14 cellular contexts compared by ENCODE assay signal in genomic region chr3:71536376-71536965, GRCh38. TPM values are rescaled to one million over a fixed set of nuclear protein-coding genes. Genes with fewer than 3 reads are reported as not detected.
DNase-seq lines count a peak whose midpoint lies in the region; ATAC-seq and TF ChIP-seq lines count a peak whose summit lies in the region.
"Had no signal": no experiment of that assay in that cellular context is flagged by ENCODE, and none has a peak within 500 bp of the region (broad histone marks: within the 10 kb centered on the region; RNA-seq: fewer than 3 reads in every experiment).

No MANE protein-coding gene starts in this region.

- intact Hi-C loops in MCF 10A (cut with micrococcal nuclease), result loop anchor here (2.0 to 5.0 kb wide), 2 partner anchors 34 to 44 kb away; no protein-coding TSS in a partner anchor
- intact Hi-C loops in lower leg skin (cut with DNase I; ENCODE audit: low total_unique reads), result no loop called here

- no peaks in the 10 kb centered on the region for H3K36me3 Mint-ChIP-seq in MCF 10A (ENCODE audit: insufficient read depth, unreplicated experiment)
- peaks cover 9% of the 10 kb centered on the region for H3K36me3 Mint-ChIP-seq in activated CD8-positive, alpha-beta T cell treated with anti-CD3 and anti-CD28 coated beads, Interleukin-2, amount 10 ng/mL, durations not matched to agents 7 days and 5 days (ENCODE audit: low read depth)

- H3K4me3 Mint-ChIP-seq in MCF 10A (ENCODE audit: unreplicated experiment), result peak overlapping the region; percentile 10
- no peak overlapping the region for H3K4me3 Mint-ChIP-seq in activated CD8-positive, alpha-beta T cell treated with anti-CD3 and anti-CD28 coated beads, Interleukin-2, amount 10 ng/mL, durations not matched to agents 7 days and 5 days
- H3K4me3 Mint-ChIP-seq: B cell had no signal

- TF ChIP-seq CTCF in AG04449 (IDR thresholded peaks at IDR 0.05; ENCODE audit: insufficient read depth, low read length, missing control alignments) (no peak), MCF 10A (IDR thresholded peaks at IDR 0.05; ENCODE audit: unreplicated experiment) (no peak), lower leg skin (IDR thresholded peaks at IDR 0.05) (no peak)

- no peaks in the 10 kb centered on the region for H3K27me3 Mint-ChIP-seq in MCF 10A (ENCODE audit: insufficient read depth, unreplicated experiment)
- H3K27me3 Mint-ChIP-seq in activated CD8-positive, alpha-beta T cell treated with anti-CD3 and anti-CD28 coated beads, Interleukin-2, amount 10 ng/mL, durations not matched to agents 7 days and 5 days (ENCODE audit: low read depth), result no peaks in the 10 kb centered on the region

- 83 to 85% methylated on average over 7 of the region's 7 CpGs for WGBS in lower leg skin, 2 donors

- ATAC-seq in HG02763 (IDR thresholded peaks at IDR 0.05; ENCODE audit: unreplicated experiment), result no peak
- no peak for ATAC-seq in GM18505 (IDR thresholded peaks at IDR 0.05; ENCODE audit: unreplicated experiment)
- no peak for ATAC-seq in activated CD8-positive, alpha-beta T cell treated with anti-CD3 and anti-CD28 coated beads, Interleukin-2, amount 10 ng/mL, durations not matched to agents 7 days and 5 days

- H3K4me1 Mint-ChIP-seq in MCF 10A (ENCODE audit: insufficient read depth, unreplicated experiment), result peaks cover 63% of the 10 kb centered on the region
- H3K4me1 Mint-ChIP-seq in activated CD8-positive, alpha-beta T cell treated with anti-CD3 and anti-CD28 coated beads, Interleukin-2, amount 10 ng/mL, durations not matched to agents 7 days and 5 days (ENCODE audit: low read depth), result peaks cover 6% of the 10 kb centered on the region

- POLR2A ChIA-PET in AG04449 (lab: Yijun Ruan, JAX) (interaction anchor here (0.6 to 2.6 kb wide), 12 partner anchors 10 to 217 kb away, joined by 3 to 22 read pairs (median 3); partner anchors contain the start of gene FOXP1), MCF 10A (lab: Yijun Ruan, JAX) (interaction anchor here (0.5 to 9.3 kb wide), 18 partner anchors 9 to 479 kb away, joined by 3 to 104 read pairs (median 6); partner anchors contain the start of gene FOXP1)
- POLR2A ChIA-PET in activated CD8-positive, alpha-beta T cell treated with anti-CD3 and anti-CD28 coated beads, Interleukin-2, amount 10 ng/mL, durations not matched to agents 7 days and 5 days (lab: Charles Lee), result no interaction called here

- BruUV-seq in MCF 10A (replicated peaks; lab: Mats Ljungman, UMichigan), result no TSS peak

- H3K9me3 Mint-ChIP-seq in MCF 10A (ENCODE audit: unreplicated experiment), result no peaks in the 10 kb centered on the region
- no peaks in the 10 kb centered on the region for H3K9me3 Mint-ChIP-seq in activated CD8-positive, alpha-beta T cell treated with anti-CD3 and anti-CD28 coated beads, Interleukin-2, amount 10 ng/mL, durations not matched to agents 7 days and 5 days (ENCODE audit: insufficient read depth)

- CTCF ChIA-PET in AG04449 (lab: Yijun Ruan, JAX), result interaction anchor here (0.6 to 1.6 kb wide), 2 partner anchors 10 to 273 kb away, joined by 3 to 4 read pairs; no protein-coding TSS in a partner anchor
- CTCF ChIA-PET in MCF 10A (lab: Yijun Ruan, JAX), result interaction anchor here (0.5 to 1.0 kb wide), 3 partner anchors 86 to 800 kb away, joined by 3 to 4 read pairs (median 4); no protein-coding TSS in a partner anchor
- CTCF ChIA-PET in activated CD8-positive, alpha-beta T cell treated with anti-CD3 and anti-CD28 coated beads, Interleukin-2, amount 10 ng/mL, durations not matched to agents 7 days and 5 days (lab: Charles Lee), result no interaction called here

- H3K4me3 ChIP-seq in AG04449 (ENCODE audit: low read depth, low read length) (peak overlapping the region; percentile 6; the same call in 1 of the 2 replicates), lower leg skin (ENCODE audit: low read depth, poor library complexity, severe bottlenecking) (no peak overlapping the region)
- H3K4me3 ChIP-seq: mucosa of descending colon, sigmoid colon had no signal

- H3K27ac Mint-ChIP-seq in MCF 10A (ENCODE audit: low read depth, unreplicated experiment), result peak overlapping the region; percentile 52
- H3K27ac Mint-ChIP-seq in activated CD8-positive, alpha-beta T cell treated with anti-CD3 and anti-CD28 coated beads, Interleukin-2, amount 10 ng/mL, durations not matched to agents 7 days and 5 days, result no peak overlapping the region
- H3K27ac Mint-ChIP-seq: B cell had no signal

- no peak for TF ChIP-seq POLR2A in lower leg skin (IDR thresholded peaks at IDR 0.05)
- TF ChIP-seq POLR2A in GM18505 (IDR thresholded peaks at IDR 0.05; ENCODE audit: borderline replicate concordance, extremely low read depth, insufficient read depth, insufficient read length), result no peak

- DNase-seq in AG04449 (ENCODE audit: low read depth, low spot score), result peak; percentile 67
- DNase-seq in M059J (ENCODE audit: low read depth), result peak; percentile 72
- peak; percentile 57 for DNase-seq in MCF 10A (ENCODE audit: unreplicated experiment)
- peak; percentile 72 for DNase-seq in kidney glomerular epithelial cell (lab: John Stamatoyannopoulos, UW)
- DNase-seq in lower leg skin (ENCODE audit: low spot score in 2 of 2), result no peak
- DNase-seq in activated CD8-positive, alpha-beta T cell treated with anti-CD3 and anti-CD28 coated beads, Interleukin-2, amount 10 ng/mL, durations not matched to agents 7 days and 5 days, result no peak
- DNase-seq: activated effector memory CD4-positive, alpha-beta T cell treated with anti-CD3 and anti-CD28 coated beads, Interleukin-2, amount 50 U/mL, for 16 hours; erythroblast; mucosa of descending colon; NCI-H1930; sigmoid colon had no signal

RNA-seq across cellular contexts. Expression of gene FOXP1, which starts 47.1 kb away (rescaled TPM):
- 18.1 and 19.2 TPM in 2 replicates for total RNA-seq in M059J (2014; rRNA removed; shearing (Covaris generic))
- total RNA-seq in MCF 10A (2022) (49.0 and 51.1 TPM in 2 replicates), lower leg skin (10 to 100 TPM; 46.6 to 66.6 (median 55.2) TPM)
- 100 to 1,000 TPM; 120 to 122 TPM for total RNA-seq in activated CD8-positive, alpha-beta T cell treated with anti-CD3 and anti-CD28 coated beads, Interleukin-2, amount 10 ng/mL, durations not matched to agents 7 days and 5 days

Comparison
In these comparisons a context has a peak if more than half of its experiments do, and no peak if none do; other contexts are left out.
1. DNase-seq: peak in AG04449 (single experiment), M059J (single experiment), MCF 10A (single experiment) and kidney glomerular epithelial cell (single experiment); none in lower leg skin (0 of 2) and activated CD8-positive, alpha-beta T cell treated with anti-CD3 and anti-CD28 coated beads, Interleukin-2, amount 10 ng/mL, durations not matched to agents 7 days and 5 days (single experiment).